Comparison of ENCODE assay signal across 15 cellular contexts in the genomic region with DNA sequence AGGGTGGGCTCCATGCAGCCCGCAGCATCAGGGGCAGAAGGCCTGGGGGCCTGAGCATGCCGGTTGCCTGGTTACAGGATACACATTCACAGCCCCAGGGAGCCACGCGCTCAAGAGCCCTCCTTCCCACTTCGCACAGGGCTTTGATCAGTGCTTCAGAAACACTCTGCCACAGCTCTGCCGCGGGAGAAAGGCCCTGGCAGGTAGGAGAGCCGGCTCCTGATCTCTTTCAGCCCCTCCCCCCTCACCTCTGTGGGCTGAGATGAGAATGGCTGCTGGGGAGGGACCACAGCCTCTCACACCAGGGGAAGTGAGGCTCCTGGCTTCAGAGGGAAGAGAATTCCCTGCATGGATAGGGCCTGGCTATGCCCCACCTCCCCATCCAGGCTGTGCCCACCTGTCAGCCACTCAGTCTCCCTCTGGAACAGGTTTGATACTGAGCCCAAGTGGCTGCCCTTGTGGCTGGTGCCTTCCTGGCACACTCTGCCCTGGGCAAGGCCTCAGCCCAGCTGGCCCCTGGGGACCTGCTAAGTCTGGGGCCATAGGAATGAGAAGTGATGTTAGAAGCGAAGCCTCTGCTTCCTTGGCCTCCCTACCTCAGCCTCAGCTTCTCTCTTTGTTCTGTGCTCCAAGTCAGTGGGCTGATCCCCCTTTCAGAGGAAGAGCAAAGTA. TPM values are rescaled to one million over a fixed set of nuclear protein-coding genes. Genes with fewer than 3 reads are reported as not detected.
DNase-seq lines count a peak whose midpoint lies in the region; ATAC-seq and TF ChIP-seq lines count a peak whose summit lies in the region.
"Had no signal": no experiment of that assay in that cellular context is flagged by ENCODE, and none has a peak within 500 bp of the region (broad histone marks: within the 10 kb centered on the region; RNA-seq: fewer than 3 reads in every experiment).

No MANE protein-coding gene starts in this region.

- H4K20me1 ChIP-seq in GM23248 (ENCODE audit: insufficient read depth): no peaks in the 10 kb centered on the region

- peaks cover 30% of the 10 kb centered on the region for H3K36me3 ChIP-seq in NT2/D1 (ENCODE audit: insufficient read depth, insufficient read length, low read length)
- peaks cover 32 to 52% of the 10 kb centered on the region in 2 experiments for H3K36me3 ChIP-seq in mesenchymal stem cell (ENCODE audit: control insufficient read depth in 1 of 2, insufficient read depth in 2 of 2, low read depth in 1 of 2, low read length in 2 of 2)
- H3K36me3 ChIP-seq in upper lobe of right lung: peaks cover 21% of the 10 kb centered on the region
- peaks cover 9% of the 10 kb centered on the region; the same call in 1 of the 2 replicates for H3K36me3 ChIP-seq in GM23248 (ENCODE audit: low read depth)

- H3K4me3 ChIP-seq in NT2/D1 (ENCODE audit: insufficient read length, low read depth) (no peak overlapping the region), mesenchymal stem cell (ENCODE audit: insufficient read depth in 1 of 2, low read depth in 1 of 2, low read length in 2 of 2) (no peak overlapping the region), upper lobe of right lung (no peak overlapping the region), GM23248 (no peak overlapping the region)

- ATAC-seq in left cardiac atrium (no peak), upper lobe of right lung (peak; percentile 7)
- ATAC-seq: activated CD4-positive, alpha-beta T cell treated with anti-CD3 and anti-CD28 coated beads for 36 hours; left lobe of liver; psoas muscle; Right ventricle myocardium inferior; T-helper 17 cell had no signal

- H3K18ac ChIP-seq in mesenchymal stem cell (ENCODE audit: low read depth in 1 of 2, low read length in 2 of 2): peak overlapping the region in 1 of 2 experiments; percentile 29

- peak overlapping the region; percentile 39 for H3K9ac ChIP-seq in NT2/D1 (ENCODE audit: insufficient read length, low read depth)
- H3K9ac ChIP-seq in mesenchymal stem cell (ENCODE audit: low read length): no peak overlapping the region
- H3K9ac ChIP-seq in GM23248: no peak overlapping the region

- H2BK5ac ChIP-seq in mesenchymal stem cell (ENCODE audit: low read depth, low read length, poor library complexity, severe bottlenecking): no peak overlapping the region

- no peak overlapping the region for H4K91ac ChIP-seq in mesenchymal stem cell (ENCODE audit: low read length)

- H3K27ac ChIP-seq in mesenchymal stem cell (ENCODE audit: low read length, poor library complexity, severe bottlenecking) (no peak overlapping the region), upper lobe of right lung (peak overlapping the region; percentile 30), GM23248 (no peak overlapping the region)
- H3K27ac ChIP-seq: psoas muscle had no signal

- H3K27ac Mint-ChIP-seq in T-helper 2 cell treated with Interferon-gamma antibody and Interleukin-4, amounts not matched to agents 5 μg/mL and 100 μg/mL, for 36 hours: no peak overlapping the region
- H3K27ac Mint-ChIP-seq: activated CD4-positive, alpha-beta T cell treated with anti-CD3 and anti-CD28 coated beads for 36 hours; activated naive CD8-positive, alpha-beta T cell; T-helper 17 cell had no signal

- H2AFZ ChIP-seq in mesenchymal stem cell (ENCODE audit: low read depth, low read length) (no peak overlapping the region), GM23248 (no peak overlapping the region)

- no peaks in the 10 kb centered on the region for H3K9me3 Mint-ChIP-seq in T-helper 2 cell treated with Interferon-gamma antibody and Interleukin-4, amounts not matched to agents 5 μg/mL and 100 μg/mL, for 36 hours

- H2BK120ac ChIP-seq in mesenchymal stem cell (ENCODE audit: low read depth, low read length): no peak overlapping the region

- H3F3A ChIP-seq in GM23248 (ENCODE audit: insufficient read depth): 0 out of 2 replicates have a peak, but pooled peaks cover 14% of the 10 kb centered on the region

- peaks cover 3% of the 10 kb centered on the region for H3K27me3 Mint-ChIP-seq in T-helper 2 cell treated with Interferon-gamma antibody and Interleukin-4, amounts not matched to agents 5 μg/mL and 100 μg/mL, for 36 hours (ENCODE audit: low read depth)
- H3K27me3 Mint-ChIP-seq: activated CD4-positive, alpha-beta T cell treated with anti-CD3 and anti-CD28 coated beads for 36 hours; activated naive CD8-positive, alpha-beta T cell; T-helper 17 cell had no signal

- H3K79me2 ChIP-seq in GM23248 (ENCODE audit: insufficient read depth): peaks cover 40% of the 10 kb centered on the region

- peak overlapping the region; percentile 37 for H2BK15ac ChIP-seq in mesenchymal stem cell (ENCODE audit: low read depth, poor library complexity, severe bottlenecking)

- H3K4me2 ChIP-seq in mesenchymal stem cell (ENCODE audit: low read length, poor library complexity, severe bottlenecking) (no peak overlapping the region), GM23248 (ENCODE audit: unreplicated experiment) (no peak overlapping the region)

- peak overlapping the region in 1 of 2 experiments; percentile 57 for H3K23ac ChIP-seq in mesenchymal stem cell (ENCODE audit: low read length in 2 of 2)

- H2AK5ac ChIP-seq in mesenchymal stem cell (ENCODE audit: low read length, severe bottlenecking): peak overlapping the region; percentile 65

- peak; percentile 35 for DNase-seq in cardiac septum (ENCODE audit: low spot score)
- no peak for DNase-seq in left cardiac atrium
- DNase-seq in NT2/D1 (ENCODE audit: low read depth, low spot score): no peak
- DNase-seq in mesenchymal stem cell: no peak
- DNase-seq in upper lobe of right lung: peak; percentile 66
- DNase-seq in T-helper 2 cell treated with Interferon-gamma antibody and Interleukin-4, amounts not matched to agents 5 μg/mL and 100 μg/mL, for 36 hours (ENCODE audit: low spot score): no peak
- no peak for DNase-seq in NCI-H1092 (lab: John Stamatoyannopoulos, UW)
- no peak for DNase-seq in GM23248
- DNase-seq: activated CD4-positive, alpha-beta T cell treated with anti-CD3 and anti-CD28 coated beads for 36 hours; NCI-H1930; T-helper 17 cell had no signal

- peak overlapping the region in 1 of 2 experiments; percentile 63 for H3K14ac ChIP-seq in mesenchymal stem cell (ENCODE audit: low read length in 2 of 2)

- H3K36me3 Mint-ChIP-seq in T-helper 2 cell treated with Interferon-gamma antibody and Interleukin-4, amounts not matched to agents 5 μg/mL and 100 μg/mL, for 36 hours (ENCODE audit: low read depth): no peaks in the 10 kb centered on the region
- H3K36me3 Mint-ChIP-seq: activated naive CD8-positive, alpha-beta T cell had no signal

- H3K9me3 ChIP-seq in NT2/D1 (ENCODE audit: insufficient read depth, low read length) (no peaks in the 10 kb centered on the region), mesenchymal stem cell (ENCODE audit: control insufficient read depth, low read length) (no peaks in the 10 kb centered on the region), upper lobe of right lung (no peaks in the 10 kb centered on the region), GM23248 (ENCODE audit: low read depth) (no peaks in the 10 kb centered on the region)
- H3K9me3 ChIP-seq: psoas muscle had no signal

- WGBS in mesenchymal stem cell: 53% methylated on average over 2 of the region's 9 CpGs
- 78 to 79% methylated on average over 9 of the region's 9 CpGs for WGBS in GM23248 (ENCODE audit: low coverage in 1 of 2, low lambda C conversion rate in 2 of 2, missing lambda C conversion rate in 2 of 2), 2 experiments

- in situ Hi-C loops in GM23248 (cut with MboI): no loop called here

- H3K27me3 ChIP-seq in NT2/D1 (ENCODE audit: insufficient read depth, insufficient read length): no peaks in the 10 kb centered on the region
- H3K27me3 ChIP-seq in mesenchymal stem cell (ENCODE audit: control insufficient read depth in 1 of 2, insufficient read depth in 1 of 2, low read length in 2 of 2): no peaks in the 10 kb centered on the region
- no peaks in the 10 kb centered on the region for H3K27me3 ChIP-seq in upper lobe of right lung
- no peaks in the 10 kb centered on the region for H3K27me3 ChIP-seq in GM23248 (replicated peaks; ENCODE audit: insufficient read depth)

- H2BK12ac ChIP-seq in mesenchymal stem cell (ENCODE audit: low read length in 2 of 2): peak overlapping the region in 1 of 2 experiments; percentile 6

- no peaks in the 10 kb centered on the region for H3K9me2 ChIP-seq in GM23248 (ENCODE audit: insufficient read depth)

- H3K4me1 ChIP-seq in NT2/D1 (ENCODE audit: insufficient read depth, insufficient read length) (peaks cover 38% of the 10 kb centered on the region), mesenchymal stem cell (ENCODE audit: control insufficient read depth, insufficient read depth, low read depth, low read length) (peaks cover 62% of the 10 kb centered on the region), upper lobe of right lung (peaks cover 55% of the 10 kb centered on the region), GM23248 (ENCODE audit: insufficient read depth) (peaks cover 16% of the 10 kb centered on the region)
- H3K4me1 ChIP-seq: psoas muscle had no signal

- intact Hi-C loops in cardiac septum (cut with DNase I) (loop anchor here (5.0 kb wide), 1 partner anchor 40 kb away; no protein-coding TSS in a partner anchor), left cardiac atrium (cut with DNase I) (no loop called here), upper lobe of right lung (cut with DNase I) (loop anchor here (5.0 kb wide), 1 partner anchor 40 kb away; no protein-coding TSS in a partner anchor)

- H3K4ac ChIP-seq in mesenchymal stem cell (ENCODE audit: low read depth in 1 of 2, low read length in 2 of 2): peak overlapping the region; percentile 11 to 59

- peaks cover 43% of the 10 kb centered on the region for H3K79me1 ChIP-seq in mesenchymal stem cell (replicated peaks; ENCODE audit: low read length, poor library complexity, severe bottlenecking)

- no peak overlapping the region for H3K4me3 Mint-ChIP-seq in T-helper 2 cell treated with Interferon-gamma antibody and Interleukin-4, amounts not matched to agents 5 μg/mL and 100 μg/mL, for 36 hours
- H3K4me3 Mint-ChIP-seq: activated CD4-positive, alpha-beta T cell treated with anti-CD3 and anti-CD28 coated beads for 36 hours; activated naive CD8-positive, alpha-beta T cell; T-helper 17 cell had no signal

- H3K4me1 Mint-ChIP-seq in T-helper 2 cell treated with Interferon-gamma antibody and Interleukin-4, amounts not matched to agents 5 μg/mL and 100 μg/mL, for 36 hours (ENCODE audit: low read depth): peaks cover 10% of the 10 kb centered on the region

- TF ChIP-seq CTCF in upper lobe of right lung (IDR thresholded peaks at IDR 0.05): no peak

- H4K8ac ChIP-seq in mesenchymal stem cell (ENCODE audit: low read length): no peak overlapping the region

RNA-seq across cellular contexts. Expression of a gene that starts 8.6 kb away (rescaled TPM):
- total RNA-seq in cardiac septum (11.5 TPM), left cardiac atrium (10 to 100 TPM; 14.2 to 14.5 TPM), upper lobe of right lung (55.1 TPM)
- 29.6 TPM for polyA plus RNA-seq in mesenchymal stem cell (2013, experiment 1 of 2)
- polyA plus RNA-seq in mesenchymal stem cell (2013, experiment 2 of 2): 29.7 TPM
- 51.6 and 60.5 TPM in 2 replicates for total RNA-seq in GM23248 (2014; rRNA removed; shearing (Covaris generic))
- 44.6 and 47.1 TPM in 2 replicates for polyA plus RNA-seq in GM23248 (2016; fragmentation: Nextera tagmentation; extraction: Ambion mirVana)

RNA-seq across cellular contexts. Expression of a gene that starts 15.2 kb away (rescaled TPM):
- total RNA-seq in cardiac septum (46.9 TPM), left cardiac atrium (10 to 100 TPM; 33.2 to 41.9 TPM), upper lobe of right lung (85.1 TPM)
- 39.3 TPM for polyA plus RNA-seq in mesenchymal stem cell (2013, experiment 1 of 2)
- 40.0 TPM for polyA plus RNA-seq in mesenchymal stem cell (2013, experiment 2 of 2)
- 152 and 163 TPM in 2 replicates for total RNA-seq in GM23248 (2014; rRNA removed; shearing (Covaris generic))
- polyA plus RNA-seq in GM23248 (2016; fragmentation: Nextera tagmentation; extraction: Ambion mirVana): 39.6 and 40.0 TPM in 2 replicates

RNA-seq across cellular contexts. Expression of a gene that starts 30.4 kb away (rescaled TPM):
- total RNA-seq in cardiac septum: 156 TPM
- 100 to 1,000 TPM in 1 of 2 donors, 10 to 100 TPM in 1; 98.9 to 128 TPM for total RNA-seq in left cardiac atrium
- 26.1 TPM for polyA plus RNA-seq in mesenchymal stem cell (2013, experiment 1 of 2)
- polyA plus RNA-seq in mesenchymal stem cell (2013, experiment 2 of 2): 25.9 TPM
- total RNA-seq in upper lobe of right lung: 35.2 TPM
- total RNA-seq in GM23248 (2014; rRNA removed; shearing (Covaris generic)): 31.5 and 41.3 TPM in 2 replicates
- polyA plus RNA-seq in GM23248 (2016; fragmentation: Nextera tagmentation; extraction: Ambion mirVana): 41.4 and 41.8 TPM in 2 replicates

RNA-seq across cellular contexts. Expression of a gene that starts 30.5 kb away (rescaled TPM):
- total RNA-seq in cardiac septum (60.1 TPM), left cardiac atrium (10 to 100 TPM; 36.5 to 77.0 TPM), upper lobe of right lung (31.2 TPM)
- polyA plus RNA-seq in mesenchymal stem cell (2013, experiment 1 of 2): 30.8 TPM
- polyA plus RNA-seq in mesenchymal stem cell (2013, experiment 2 of 2): 33.0 TPM
- 35.7 TPM in 2 replicates for total RNA-seq in GM23248 (2014; rRNA removed; shearing (Covaris generic))
- polyA plus RNA-seq in GM23248 (2016; fragmentation: Nextera tagmentation; extraction: Ambion mirVana): 45.1 and 55.2 TPM in 2 replicates

RNA-seq across cellular contexts. Expression of a gene that starts 58.7 kb away (rescaled TPM):
- 5.5 TPM for total RNA-seq in cardiac septum
- total RNA-seq in left cardiac atrium: 1 to 10 TPM; 5.3 to 8.9 TPM
- polyA plus RNA-seq in mesenchymal stem cell (2013, experiment 1 of 2): 4.5 TPM
- 4.8 TPM for polyA plus RNA-seq in mesenchymal stem cell (2013, experiment 2 of 2)
- 11.3 TPM for total RNA-seq in upper lobe of right lung
- 17.7 and 20.6 TPM in 2 replicates for total RNA-seq in GM23248 (2014; rRNA removed; shearing (Covaris generic))
- polyA plus RNA-seq in GM23248 (2016; fragmentation: Nextera tagmentation; extraction: Ambion mirVana): 3.9 and 4.6 TPM in 2 replicates

Comparison
In these comparisons a context has a peak if more than half of its experiments do, and no peak if none do; other contexts are left out.
1. DNase-seq: peak in cardiac septum (single experiment) and upper lobe of right lung (single experiment); none in left cardiac atrium (single experiment), NT2/D1 (single experiment), mesenchymal stem cell (single experiment), T-helper 2 cell treated with Interferon-gamma antibody and Interleukin-4, amounts not matched to agents 5 μg/mL and 100 μg/mL, for 36 hours (single experiment), NCI-H1092 (single experiment) and GM23248 (single experiment).
2. intact Hi-C loops: an anchor here in cardiac septum (5.0 kb wide) and upper lobe of right lung (5.0 kb wide); none called in left cardiac atrium.